ENCODE assay signal across 9 cellular contexts in the genomic region with DNA sequence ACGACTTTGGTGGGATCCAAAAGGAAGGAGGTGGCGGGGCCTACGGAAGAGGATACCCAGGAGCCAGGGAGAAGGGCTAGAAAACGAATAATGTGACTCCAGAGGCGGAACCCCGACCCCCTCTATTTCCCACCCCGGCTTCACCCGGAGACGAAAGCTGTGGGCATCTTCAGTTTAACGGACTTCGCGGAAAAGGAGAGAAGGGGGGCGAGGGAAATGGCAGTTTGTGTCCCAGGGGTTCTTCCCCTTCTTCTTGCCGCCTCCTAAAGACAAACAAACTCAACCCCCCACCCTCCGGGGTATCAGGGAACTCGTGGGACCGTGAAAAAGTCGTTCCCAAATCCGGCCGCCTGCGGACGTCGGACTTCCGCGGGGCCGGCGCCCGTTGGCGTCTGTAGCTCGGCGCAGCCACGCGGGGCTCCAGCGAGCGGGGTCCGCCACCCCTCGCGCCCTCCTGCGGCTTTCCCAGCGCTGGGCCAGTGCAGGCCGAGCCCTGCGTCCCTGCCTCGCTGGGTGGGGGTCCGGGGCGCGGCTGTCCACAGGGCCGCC. TPM values are rescaled to one million over a fixed set of nuclear protein-coding genes. Genes with fewer than 3 reads are reported as not detected.
DNase-seq lines count a peak whose midpoint lies in the region; ATAC-seq and TF ChIP-seq lines count a peak whose summit lies in the region.
"Had no signal": no experiment of that assay in that cellular context is flagged by ENCODE, and none has a peak within 500 bp of the region (broad histone marks: within the 10 kb centered on the region; RNA-seq: fewer than 3 reads in every experiment).

No MANE protein-coding gene starts in this region.

- peaks cover 15% of the 10 kb centered on the region for H3K27me3 Mint-ChIP-seq in activated T-cell treated with anti-CD3 and anti-CD28 coated beads, Interleukin-2, amount 50 U/mL, for 4 hours (ENCODE audit: low read depth)

- DNase-seq in activated gamma-delta T cell (lab: John Stamatoyannopoulos, UW): peak; percentile 16
- no peak for DNase-seq in activated gamma-delta T cell treated with Interleukin-2 at 50 U/mL for 16 hours
- peak; percentile 19 for DNase-seq in activated T-cell treated with anti-CD3 and anti-CD28 coated beads, Interleukin-2, amount 50 U/mL, for 4 hours
- DNase-seq in right atrium auricular region (ENCODE audit: low spot score): no peak
- no peak for DNase-seq in MV-4-11 (lab: John Stamatoyannopoulos, UW)

- H3K27ac ChIP-seq in right atrium auricular region (no peak overlapping the region), skin epidermis (peak overlapping the region; percentile 30 to 90 (median 72))

- TF ChIP-seq CTCF in right atrium auricular region (IDR thresholded peaks at IDR 0.05): no peak

- ATAC-seq in HG03571 (IDR thresholded peaks at IDR 0.05; ENCODE audit: unreplicated experiment) (peak; percentile 16), GM18517 (IDR thresholded peaks at IDR 0.05; ENCODE audit: unreplicated experiment) (no peak)
- peak; percentile 20 to 33 for ATAC-seq in activated T-cell treated with anti-CD3 and anti-CD28 coated beads, Interleukin-2, amount 50 U/mL, for 4 hours

- no peaks in the 10 kb centered on the region for H3K36me3 ChIP-seq in right atrium auricular region

- H3K4me3 ChIP-seq in right atrium auricular region: peak overlapping the region; percentile 47 to 55
- peak overlapping the region; percentile 42 to 62 (median 49) for H3K4me3 ChIP-seq in skin epidermis

- H3K4me3 Mint-ChIP-seq in activated T-cell treated with anti-CD3 and anti-CD28 coated beads, Interleukin-2, amount 50 U/mL, for 4 hours: peak overlapping the region; percentile 93

- peaks cover 4% of the 10 kb centered on the region for H3K36me3 Mint-ChIP-seq in activated T-cell treated with anti-CD3 and anti-CD28 coated beads, Interleukin-2, amount 50 U/mL, for 4 hours (ENCODE audit: insufficient read depth)

- H3K9me3 Mint-ChIP-seq in activated T-cell treated with anti-CD3 and anti-CD28 coated beads, Interleukin-2, amount 50 U/mL, for 4 hours: no peaks in the 10 kb centered on the region

- H3K9me3 ChIP-seq in right atrium auricular region: no peaks in the 10 kb centered on the region

- H3K27me3 ChIP-seq in right atrium auricular region: peaks cover 28 to 48% of the 10 kb centered on the region in 2 donors

- peaks cover 0 to 41% of the 10 kb centered on the region in 2 donors for H3K4me1 ChIP-seq in right atrium auricular region

- H3K4me1 Mint-ChIP-seq in activated T-cell treated with anti-CD3 and anti-CD28 coated beads, Interleukin-2, amount 50 U/mL, for 4 hours (ENCODE audit: low read depth): peaks cover 49% of the 10 kb centered on the region

RNA-seq across cellular contexts. Expression of gene LEF1, which starts 3.6 kb away (rescaled TPM):
- total RNA-seq in activated T-cell treated with anti-CD3 and anti-CD28 coated beads, Interleukin-2, amount 50 U/mL, for 4 hours: 100 to 1,000 TPM; 140 to 165 (median 148) TPM
- total RNA-seq in right atrium auricular region: 1 to 10 TPM in 1 of 2 donors, not detected in 1; 3.4 TPM
- total RNA-seq: dermis microvascular lymphatic vessel endothelial cell had no signal

Comparison
In these comparisons a context has a peak if more than half of its experiments do, and no peak if none do; other contexts are left out.
1. DNase-seq: peak in activated gamma-delta T cell (single experiment) and activated T-cell treated with anti-CD3 and anti-CD28 coated beads, Interleukin-2, amount 50 U/mL, for 4 hours (single experiment); none in activated gamma-delta T cell treated with Interleukin-2 at 50 U/mL for 16 hours (single experiment), right atrium auricular region (single experiment) and MV-4-11 (single experiment).
2. H3K27ac ChIP-seq: peak in skin epidermis (21 of 21); none in right atrium auricular region (0 of 2).
3. RNA of gene LEF1, which starts 3.6 kb away (total RNA-seq): 140 to 165 TPM in activated T-cell treated with anti-CD3 and anti-CD28 coated beads, Interleukin-2, amount 50 U/mL, for 4 hours; 3.4 TPM in right atrium auricular region; every median in the first group is over 10 times any median in the second.